In genomic region chr10:73229567-73229966, GRCh38 we compare ENCODE assay signal across 13 cellular contexts.
"Had no signal": no experiment of that assay in that cellular context is flagged by ENCODE, and none has a peak within 500 bp of the region (broad histone marks: within the 10 kb centered on the region; RNA-seq: fewer than 3 reads in every experiment).

No MANE protein-coding gene starts in this region.

- H3K9me3 Mint-ChIP-seq: activated CD4-positive, alpha-beta memory T cell treated with anti-CD3 and anti-CD28 coated beads, Interleukin-2, amount 10 ng/mL, durations not matched to agents 7 days and 5 days; naive thymus-derived CD8-positive, alpha-beta T cell; T-helper 1 cell treated with Interleukin-12 subunit alpha and Interleukin-12 subunit beta and Interleukin-4 antibody, amounts not matched to agents 30 μg/mL and 1 μg/mL, for 36 hours had no signal

- H3K27ac ChIP-seq: ascending aorta, esophagus muscularis mucosa, psoas muscle, right lobe of liver, spleen had no signal

- H3K4me3 ChIP-seq: ascending aorta, esophagus muscularis mucosa, mucosa of descending colon, psoas muscle, right lobe of liver, spleen had no signal

- DNase-seq: activated CD4-positive, alpha-beta memory T cell treated with anti-CD3 and anti-CD28 coated beads, Interleukin-2, amount 10 ng/mL, durations not matched to agents 7 days and 5 days; glutamatergic neuron; mucosa of descending colon; naive thymus-derived CD8-positive, alpha-beta T cell; psoas muscle; right lobe of liver; spleen; stimulated activated CD4-positive, alpha-beta T cell treated with anti-CD3 and anti-CD28 coated beads, Interleukin-1b, Interleukin-23, amount 100 ng/mL, for 48 hours; stimulated activated naive CD4-positive, alpha-beta T cell treated with Interleukin-2 at 50 U/mL for 16 hours; trophoblast cell had no signal

- H3K4me1 ChIP-seq: ascending aorta, esophagus muscularis mucosa, right lobe of liver had no signal

- H3K27ac Mint-ChIP-seq: activated CD4-positive, alpha-beta memory T cell treated with anti-CD3 and anti-CD28 coated beads, Interleukin-2, amount 10 ng/mL, durations not matched to agents 7 days and 5 days; T-helper 1 cell treated with Interleukin-12 subunit alpha and Interleukin-12 subunit beta and Interleukin-4 antibody, amounts not matched to agents 30 μg/mL and 1 μg/mL, for 36 hours had no signal

- H3K9me3 ChIP-seq: ascending aorta, esophagus muscularis mucosa, mucosa of descending colon, psoas muscle, right lobe of liver, spleen had no signal

- H3K27me3 ChIP-seq: ascending aorta, esophagus muscularis mucosa, right lobe of liver, spleen had no signal

- H3K4me3 Mint-ChIP-seq: activated CD4-positive, alpha-beta memory T cell treated with anti-CD3 and anti-CD28 coated beads, Interleukin-2, amount 10 ng/mL, durations not matched to agents 7 days and 5 days; naive thymus-derived CD8-positive, alpha-beta T cell; T-helper 1 cell treated with Interleukin-12 subunit alpha and Interleukin-12 subunit beta and Interleukin-4 antibody, amounts not matched to agents 30 μg/mL and 1 μg/mL, for 36 hours had no signal

- ATAC-seq: mucosa of descending colon; naive thymus-derived CD8-positive, alpha-beta T cell; psoas muscle had no signal

- H3K4me1 Mint-ChIP-seq: activated CD4-positive, alpha-beta memory T cell treated with anti-CD3 and anti-CD28 coated beads, Interleukin-2, amount 10 ng/mL, durations not matched to agents 7 days and 5 days; naive thymus-derived CD8-positive, alpha-beta T cell had no signal

- H3K27me3 Mint-ChIP-seq: activated CD4-positive, alpha-beta memory T cell treated with anti-CD3 and anti-CD28 coated beads, Interleukin-2, amount 10 ng/mL, durations not matched to agents 7 days and 5 days; naive thymus-derived CD8-positive, alpha-beta T cell had no signal
